9 cellular contexts compared by ENCODE assay signal in the genomic region with DNA sequence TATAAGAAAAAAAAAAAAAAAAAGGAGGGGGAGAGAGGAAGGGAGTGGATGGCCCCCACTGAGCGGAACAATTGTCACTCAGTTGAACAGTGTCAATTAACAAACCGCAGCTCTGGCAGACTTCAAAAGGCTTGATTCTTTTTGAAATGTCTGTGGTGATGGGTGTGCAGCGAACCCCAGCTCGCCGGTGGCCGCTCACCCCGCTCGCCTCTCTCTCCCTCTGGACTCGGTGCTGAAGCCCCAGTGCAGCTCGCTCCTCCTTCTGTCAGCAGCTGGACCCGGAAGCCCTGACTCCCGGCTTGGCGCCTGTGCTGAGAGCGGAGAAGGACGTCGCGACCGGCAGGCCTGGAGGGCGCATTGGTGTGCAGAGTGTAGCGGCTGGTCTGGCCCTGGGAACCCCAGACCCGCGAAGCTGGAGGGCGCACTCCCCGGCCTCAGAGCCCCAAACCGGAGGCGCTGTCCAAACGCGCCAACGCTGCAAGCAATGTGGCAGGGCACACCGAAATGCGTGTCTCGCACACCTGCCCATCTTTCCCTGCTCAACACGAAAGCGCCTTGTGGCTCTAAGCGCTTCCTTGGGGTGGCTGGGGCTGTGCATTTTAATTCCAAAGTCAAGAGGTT. TPM values are rescaled to one million over a fixed set of nuclear protein-coding genes. Genes with fewer than 3 reads are reported as not detected.
DNase-seq lines count a peak whose midpoint lies in the region; ATAC-seq, FAIRE-seq and TF ChIP-seq lines count a peak whose summit lies in the region.
"Had no signal": no experiment of that assay in that cellular context is flagged by ENCODE, and none has a peak within 500 bp of the region (broad histone marks: within the 10 kb centered on the region; RNA-seq: fewer than 3 reads in every experiment).

No MANE protein-coding gene starts in this region.

- no peaks in the 10 kb centered on the region for H3K36me3 Mint-ChIP-seq in activated naive CD8-positive, alpha-beta T cell treated with anti-CD3 and anti-CD28 coated beads, Interleukin-2, amount 10 ng/mL, durations not matched to agents 7 days and 5 days
- no peaks in the 10 kb centered on the region for H3K36me3 Mint-ChIP-seq in stimulated activated naive CD8-positive, alpha-beta T cell treated with anti-CD3 and anti-CD28 coated beads, Interleukin-15, Interleukin-2, amounts not matched to agents 100 ng/mL and 50 ng/mL, for 24 hours (ENCODE audit: low read depth)

- peak overlapping the region; percentile 59 for H3K9ac ChIP-seq in Loucy (ENCODE audit: low read depth, low read length, poor library complexity, severe bottlenecking)

- H3K27ac Mint-ChIP-seq in activated naive CD8-positive, alpha-beta T cell treated with anti-CD3 and anti-CD28 coated beads, Interleukin-2, amount 10 ng/mL, durations not matched to agents 7 days and 5 days = peak overlapping the region; percentile 80
- H3K27ac Mint-ChIP-seq in stimulated activated naive CD8-positive, alpha-beta T cell treated with anti-CD3 and anti-CD28 coated beads, Interleukin-15, Interleukin-2, amounts not matched to agents 100 ng/mL and 50 ng/mL, for 24 hours = no peak overlapping the region

- peaks cover 36% of the 10 kb centered on the region for H3K4me1 Mint-ChIP-seq in activated naive CD8-positive, alpha-beta T cell treated with anti-CD3 and anti-CD28 coated beads, Interleukin-2, amount 10 ng/mL, durations not matched to agents 7 days and 5 days
- H3K4me1 Mint-ChIP-seq in stimulated activated naive CD8-positive, alpha-beta T cell treated with anti-CD3 and anti-CD28 coated beads, Interleukin-15, Interleukin-2, amounts not matched to agents 100 ng/mL and 50 ng/mL, for 24 hours (ENCODE audit: low read depth) = peaks cover 23% of the 10 kb centered on the region

- no peaks in the 10 kb centered on the region for H4K20me1 ChIP-seq in Loucy (ENCODE audit: insufficient read depth, low read length, poor library complexity, severe bottlenecking)

- no peaks in the 10 kb centered on the region for H3K9me3 ChIP-seq in Loucy (ENCODE audit: insufficient read depth, low read depth, low read length)

- no peaks in the 10 kb centered on the region for H3K9me2 ChIP-seq in Loucy (replicated peaks; ENCODE audit: low read depth, low read length)

- H3K4me2 ChIP-seq in Loucy (ENCODE audit: low read depth, low read length, poor library complexity, severe bottlenecking) = peak overlapping the region; percentile 77

- peak overlapping the region; percentile 86 for H3K4me3 Mint-ChIP-seq in activated naive CD8-positive, alpha-beta T cell treated with anti-CD3 and anti-CD28 coated beads, Interleukin-2, amount 10 ng/mL, durations not matched to agents 7 days and 5 days
- H3K4me3 Mint-ChIP-seq in stimulated activated naive CD8-positive, alpha-beta T cell treated with anti-CD3 and anti-CD28 coated beads, Interleukin-15, Interleukin-2, amounts not matched to agents 100 ng/mL and 50 ng/mL, for 24 hours = peak overlapping the region; percentile 78

- peaks cover 79% of the 10 kb centered on the region for H3K27me3 Mint-ChIP-seq in activated naive CD8-positive, alpha-beta T cell treated with anti-CD3 and anti-CD28 coated beads, Interleukin-2, amount 10 ng/mL, durations not matched to agents 7 days and 5 days
- H3K27me3 Mint-ChIP-seq in stimulated activated naive CD8-positive, alpha-beta T cell treated with anti-CD3 and anti-CD28 coated beads, Interleukin-15, Interleukin-2, amounts not matched to agents 100 ng/mL and 50 ng/mL, for 24 hours = peaks cover 81% of the 10 kb centered on the region

- H3K4me1 ChIP-seq in Loucy (ENCODE audit: insufficient read depth, low read length, poor library complexity, severe bottlenecking) = peaks cover 13% of the 10 kb centered on the region

- no peaks in the 10 kb centered on the region for H3F3A ChIP-seq in Loucy (ENCODE audit: low read depth)

- H2AFZ ChIP-seq in Loucy (ENCODE audit: low read length) = peak overlapping the region; percentile 87

- POLR2A ChIA-PET in activated naive CD8-positive, alpha-beta T cell treated with anti-CD3 and anti-CD28 coated beads, Interleukin-2, amount 10 ng/mL, durations not matched to agents 7 days and 5 days (lab: Charles Lee) = interaction anchor here (1.1 to 3.9 kb wide), 2 partner anchors 23 to 71 kb away, joined by 3 to 19 read pairs; partner anchors contain the start of gene KIZ

- no peaks in the 10 kb centered on the region for H3K9me3 Mint-ChIP-seq in activated naive CD8-positive, alpha-beta T cell treated with anti-CD3 and anti-CD28 coated beads, Interleukin-2, amount 10 ng/mL, durations not matched to agents 7 days and 5 days
- no peaks in the 10 kb centered on the region for H3K9me3 Mint-ChIP-seq in stimulated activated naive CD8-positive, alpha-beta T cell treated with anti-CD3 and anti-CD28 coated beads, Interleukin-15, Interleukin-2, amounts not matched to agents 100 ng/mL and 50 ng/mL, for 24 hours

- H3K36me3 ChIP-seq in Loucy (ENCODE audit: insufficient read depth, low read length) = no peaks in the 10 kb centered on the region

- H3K4me3 ChIP-seq in Loucy (ENCODE audit: low read length, poor library complexity, severe bottlenecking) = peak overlapping the region; percentile 69

- no peaks in the 10 kb centered on the region for H3K27me3 ChIP-seq in Loucy (ENCODE audit: insufficient read depth, low read length, poor library complexity, severe bottlenecking)

- TF ChIP-seq CTCF in GM10266 (IDR thresholded peaks at IDR 0.05; ENCODE audit: control insufficient read depth, insufficient read depth, low read depth, missing control alignments) (no peak), Loucy (conservative IDR thresholded peaks at IDR 0.05; ENCODE audit: low read length) (no peak), D721Med (IDR thresholded peaks at IDR 0.05; ENCODE audit: insufficient read depth, missing control alignments) (no peak)

- H3K79me2 ChIP-seq in Loucy (ENCODE audit: insufficient read depth, low read length) = no peaks in the 10 kb centered on the region

- DNase-seq in GM10266 (ENCODE audit: extremely low spot score) = peak; percentile 56
- peak; percentile 69 for DNase-seq in activated naive CD8-positive, alpha-beta T cell treated with anti-CD3 and anti-CD28 coated beads, Interleukin-2, amount 10 ng/mL, durations not matched to agents 7 days and 5 days
- DNase-seq in left lobe of liver (ENCODE audit: low spot score) = no peak
- DNase-seq in urothelium cell line (ENCODE audit: low spot score) = no peak
- DNase-seq in D721Med (ENCODE audit: insufficient read length, low spot score) = no peak

- ATAC-seq in activated naive CD8-positive, alpha-beta T cell treated with anti-CD3 and anti-CD28 coated beads, Interleukin-2, amount 10 ng/mL, durations not matched to agents 7 days and 5 days (ENCODE audit: low read depth) = peak; percentile 62
- peak; percentile 65 for ATAC-seq in left lobe of liver
- no peak for ATAC-seq in HG02981 (IDR thresholded peaks at IDR 0.05; ENCODE audit: unreplicated experiment)

- FAIRE-seq in urothelium cell line (lab: Jason Lieb, UNC) = no peak
- FAIRE-seq in D721Med (lab: Jason Lieb, UNC) = no peak

RNA-seq across cellular contexts. Expression of gene LINC00237, which starts 3.4 kb away (rescaled TPM):
- under 1 TPM in 1 of 2 experiments, not detected in 1; 0.33 TPM for total RNA-seq in activated naive CD8-positive, alpha-beta T cell treated with anti-CD3 and anti-CD28 coated beads, Interleukin-2, amount 10 ng/mL, durations not matched to agents 7 days and 5 days
- total RNA-seq in left lobe of liver = not detected
- total RNA-seq: M059J had no signal

RNA-seq across cellular contexts. Expression of gene KIZ, which starts 23.1 kb away (rescaled TPM):
- total RNA-seq in activated naive CD8-positive, alpha-beta T cell treated with anti-CD3 and anti-CD28 coated beads, Interleukin-2, amount 10 ng/mL, durations not matched to agents 7 days and 5 days = 10 to 100 TPM; 33.4 to 36.6 TPM
- 6.8 TPM for total RNA-seq in left lobe of liver

Comparison
In these comparisons a context has a peak if more than half of its experiments do, and no peak if none do; other contexts are left out.
1. DNase-seq: peak in GM10266 (single experiment) and activated naive CD8-positive, alpha-beta T cell treated with anti-CD3 and anti-CD28 coated beads, Interleukin-2, amount 10 ng/mL, durations not matched to agents 7 days and 5 days (single experiment); none in left lobe of liver (single experiment), urothelium cell line (single experiment) and D721Med (single experiment).